ENCODE assay signal across 10 cellular contexts in the genomic region with DNA sequence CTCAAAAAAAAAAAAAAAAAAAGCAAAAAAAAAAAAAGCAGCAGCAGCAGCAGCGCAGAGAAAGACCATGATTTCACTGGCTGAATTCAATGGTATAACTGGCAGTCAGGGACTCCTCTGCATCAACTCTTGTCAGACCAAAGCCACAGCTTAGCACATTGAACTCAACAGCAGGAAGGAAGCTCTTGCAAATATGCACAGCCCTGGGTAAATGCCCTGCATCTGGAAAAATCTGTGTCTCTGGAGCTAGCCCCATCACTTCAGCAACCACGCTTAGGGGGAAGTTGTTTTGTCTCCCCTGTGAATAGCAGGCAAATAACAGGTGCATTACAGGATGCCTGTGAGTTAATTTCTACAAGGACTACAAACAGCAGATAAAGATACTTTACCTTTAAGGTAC. TPM values are rescaled to one million over a fixed set of nuclear protein-coding genes. Genes with fewer than 3 reads are reported as not detected.
DNase-seq lines count a peak whose midpoint lies in the region; ATAC-seq lines count a peak whose summit lies in the region.
"Had no signal": no experiment of that assay in that cellular context is flagged by ENCODE, and none has a peak within 500 bp of the region (broad histone marks: within the 10 kb centered on the region; RNA-seq: fewer than 3 reads in every experiment).

No MANE protein-coding gene starts in this region.

- ATAC-seq in stimulated activated memory B cell treated with anti-CD40 and anti-IgM and Interleukin-4, amounts not matched to agents 10 μg/mL and 1 μg/mL and 100 μg/mL, for 72 hours: peak; percentile 74
- no peak for ATAC-seq in GM21529 (IDR thresholded peaks at IDR 0.05; ENCODE audit: unreplicated experiment)
- ATAC-seq: PC-3 had no signal

- H3K9me3 Mint-ChIP-seq in activated naive CD8-positive, alpha-beta T cell treated with anti-CD3 and anti-CD28 coated beads for 36 hours: no peaks in the 10 kb centered on the region
- no peaks in the 10 kb centered on the region for H3K9me3 Mint-ChIP-seq in stimulated activated memory B cell treated with anti-CD40 and anti-IgM and Interleukin-4, amounts not matched to agents 10 μg/mL and 1 μg/mL and 100 μg/mL, for 72 hours
- H3K9me3 Mint-ChIP-seq: type B pancreatic cell had no signal

- H3K4me1 Mint-ChIP-seq in activated naive CD8-positive, alpha-beta T cell treated with anti-CD3 and anti-CD28 coated beads for 36 hours: peaks cover 88% of the 10 kb centered on the region
- peaks cover 66% of the 10 kb centered on the region for H3K4me1 Mint-ChIP-seq in stimulated activated memory B cell treated with anti-CD40 and anti-IgM and Interleukin-4, amounts not matched to agents 10 μg/mL and 1 μg/mL and 100 μg/mL, for 72 hours

- peak overlapping the region; percentile 82 for H3K4me3 Mint-ChIP-seq in activated naive CD8-positive, alpha-beta T cell treated with anti-CD3 and anti-CD28 coated beads for 36 hours
- H3K4me3 Mint-ChIP-seq in stimulated activated memory B cell treated with anti-CD40 and anti-IgM and Interleukin-4, amounts not matched to agents 10 μg/mL and 1 μg/mL and 100 μg/mL, for 72 hours: peak overlapping the region; percentile 54
- H3K4me3 Mint-ChIP-seq: type B pancreatic cell had no signal

- H3K27me3 Mint-ChIP-seq in activated naive CD8-positive, alpha-beta T cell treated with anti-CD3 and anti-CD28 coated beads for 36 hours: no peaks in the 10 kb centered on the region
- no peaks in the 10 kb centered on the region for H3K27me3 Mint-ChIP-seq in stimulated activated memory B cell treated with anti-CD40 and anti-IgM and Interleukin-4, amounts not matched to agents 10 μg/mL and 1 μg/mL and 100 μg/mL, for 72 hours

- peaks cover 1% of the 10 kb centered on the region for H3K36me3 Mint-ChIP-seq in activated naive CD8-positive, alpha-beta T cell treated with anti-CD3 and anti-CD28 coated beads for 36 hours
- no peaks in the 10 kb centered on the region for H3K36me3 Mint-ChIP-seq in stimulated activated memory B cell treated with anti-CD40 and anti-IgM and Interleukin-4, amounts not matched to agents 10 μg/mL and 1 μg/mL and 100 μg/mL, for 72 hours
- H3K36me3 Mint-ChIP-seq: type B pancreatic cell had no signal

- DNase-seq in activated gamma-delta T cell treated with Interleukin-2 at 50 U/mL for 16 hours: peak; percentile 20
- no peak for DNase-seq in activated gamma-delta T cell (lab: John Stamatoyannopoulos, UW)
- peak; percentile 20 for DNase-seq in NCI-H69 (lab: John Stamatoyannopoulos, UW)
- no peak for DNase-seq in activated naive CD8-positive, alpha-beta T cell treated with anti-CD3 and anti-CD28 coated beads for 36 hours
- DNase-seq in NCI-H1048 (lab: John Stamatoyannopoulos, UW): no peak
- DNase-seq in glomerular visceral epithelial cell (ENCODE audit: extremely low spot score): no peak
- DNase-seq: PC-3 had no signal

- H3K27ac Mint-ChIP-seq in activated naive CD8-positive, alpha-beta T cell treated with anti-CD3 and anti-CD28 coated beads for 36 hours: peak overlapping the region; percentile 98
- H3K27ac Mint-ChIP-seq in stimulated activated memory B cell treated with anti-CD40 and anti-IgM and Interleukin-4, amounts not matched to agents 10 μg/mL and 1 μg/mL and 100 μg/mL, for 72 hours: peak overlapping the region; percentile 53
- H3K27ac Mint-ChIP-seq: type B pancreatic cell had no signal

RNA-seq across cellular contexts. Expression of a gene that starts 17.7 kb away (rescaled TPM):
- 1 to 10 TPM; 9.7 to 9.9 TPM for total RNA-seq in activated naive CD8-positive, alpha-beta T cell treated with anti-CD3 and anti-CD28 coated beads for 36 hours

RNA-seq across cellular contexts. Expression of a gene that starts 23.3 kb away (rescaled TPM):
- 1 to 10 TPM; 1.5 to 1.6 TPM for total RNA-seq in activated naive CD8-positive, alpha-beta T cell treated with anti-CD3 and anti-CD28 coated beads for 36 hours

RNA-seq across cellular contexts. Expression of a gene that starts 40.1 kb away (rescaled TPM):
- under 1 TPM; 0.19 to 0.56 TPM for total RNA-seq in activated naive CD8-positive, alpha-beta T cell treated with anti-CD3 and anti-CD28 coated beads for 36 hours
- total RNA-seq: PC-3 had no signal

Comparison
In these comparisons a context has a peak if more than half of its experiments do, and no peak if none do; other contexts are left out.
1. DNase-seq: peak in activated gamma-delta T cell treated with Interleukin-2 at 50 U/mL for 16 hours (single experiment) and NCI-H69 (single experiment); none in activated gamma-delta T cell (single experiment), activated naive CD8-positive, alpha-beta T cell treated with anti-CD3 and anti-CD28 coated beads for 36 hours (single experiment), NCI-H1048 (single experiment) and glomerular visceral epithelial cell (single experiment).